ENCODE assay signal across 13 cellular contexts in genomic region chr2:213016166-213016983, GRCh38.
DNase-seq lines count a peak whose midpoint lies in the region; ATAC-seq and TF ChIP-seq lines count a peak whose summit lies in the region.
"Had no signal": no experiment of that assay in that cellular context is flagged by ENCODE, and none has a peak within 500 bp of the region (broad histone marks: within the 10 kb centered on the region; RNA-seq: fewer than 3 reads in every experiment).

No MANE protein-coding gene starts in this region.

- no peaks in the 10 kb centered on the region for H3K27me3 ChIP-seq in effector memory CD4-positive, alpha-beta T cell (replicated peaks; ENCODE audit: control insufficient read depth, insufficient read depth, low read length, poor library complexity, severe bottlenecking)

- no peak overlapping the region for H3K4me3 ChIP-seq in effector memory CD4-positive, alpha-beta T cell (ENCODE audit: insufficient read depth, low read depth, low read length, poor library complexity, severe bottlenecking)
- H3K4me3 ChIP-seq: A549 had no signal

- H3K27ac Mint-ChIP-seq in activated CD4-positive, alpha-beta memory T cell treated with anti-CD3 and anti-CD28 coated beads, Interleukin-2, amount 10 ng/mL, durations not matched to agents 7 days and 5 days: peak overlapping the region; percentile 66
- H3K27ac Mint-ChIP-seq in activated CD4-positive, alpha-beta memory T cell treated with anti-CD3 and anti-CD28 coated beads for 36 hours: no peak overlapping the region
- peak overlapping the region; percentile 30 for H3K27ac Mint-ChIP-seq in type B pancreatic cell

- no peak overlapping the region for H3K27ac ChIP-seq in effector memory CD4-positive, alpha-beta T cell (ENCODE audit: insufficient read depth, low read length, poor library complexity, severe bottlenecking)
- H3K27ac ChIP-seq: A549 had no signal

- no peaks in the 10 kb centered on the region for H3K4me1 ChIP-seq in effector memory CD4-positive, alpha-beta T cell (ENCODE audit: control insufficient read depth, insufficient read depth, low read length, poor library complexity, severe bottlenecking)
- H3K4me1 ChIP-seq: A549 had no signal

- intact Hi-C loops in activated CD4-positive, alpha-beta memory T cell treated with anti-CD3 and anti-CD28 coated beads for 36 hours (cut with micrococcal nuclease): loop anchor here (1.0 to 5.0 kb wide), 5 partner anchors 48 to 286 kb away; no protein-coding TSS in a partner anchor

- ATAC-seq in GM21737 (IDR thresholded peaks at IDR 0.05; ENCODE audit: unreplicated experiment): peak; percentile 46
- peak; percentile 26 for ATAC-seq in HG03520 (IDR thresholded peaks at IDR 0.05; ENCODE audit: unreplicated experiment)
- ATAC-seq in HG03457 (IDR thresholded peaks at IDR 0.05; ENCODE audit: unreplicated experiment): no peak
- ATAC-seq: A549 had no signal

- H3K4me1 Mint-ChIP-seq in activated CD4-positive, alpha-beta memory T cell treated with anti-CD3 and anti-CD28 coated beads, Interleukin-2, amount 10 ng/mL, durations not matched to agents 7 days and 5 days: peaks cover 44% of the 10 kb centered on the region
- peaks cover 28% of the 10 kb centered on the region for H3K4me1 Mint-ChIP-seq in activated CD4-positive, alpha-beta memory T cell treated with anti-CD3 and anti-CD28 coated beads for 36 hours (ENCODE audit: low read depth)
- no peaks in the 10 kb centered on the region for H3K4me1 Mint-ChIP-seq in type B pancreatic cell (ENCODE audit: unreplicated experiment)

- H3K9me3 Mint-ChIP-seq in activated CD4-positive, alpha-beta memory T cell treated with anti-CD3 and anti-CD28 coated beads, Interleukin-2, amount 10 ng/mL, durations not matched to agents 7 days and 5 days: no peaks in the 10 kb centered on the region
- H3K9me3 Mint-ChIP-seq in activated CD4-positive, alpha-beta memory T cell treated with anti-CD3 and anti-CD28 coated beads for 36 hours: no peaks in the 10 kb centered on the region
- no peaks in the 10 kb centered on the region for H3K9me3 Mint-ChIP-seq in type B pancreatic cell

- no peak overlapping the region for H3K4me3 Mint-ChIP-seq in activated CD4-positive, alpha-beta memory T cell treated with anti-CD3 and anti-CD28 coated beads, Interleukin-2, amount 10 ng/mL, durations not matched to agents 7 days and 5 days
- no peak overlapping the region for H3K4me3 Mint-ChIP-seq in activated CD4-positive, alpha-beta memory T cell treated with anti-CD3 and anti-CD28 coated beads for 36 hours
- no peak overlapping the region for H3K4me3 Mint-ChIP-seq in type B pancreatic cell

- H3K9me3 ChIP-seq in effector memory CD4-positive, alpha-beta T cell (ENCODE audit: control insufficient read depth, low read length): no peaks in the 10 kb centered on the region
- H3K9me3 ChIP-seq: A549 had no signal

- CTCF ChIA-PET in activated CD4-positive, alpha-beta memory T cell treated with anti-CD3 and anti-CD28 coated beads, Interleukin-2, amount 10 ng/mL, durations not matched to agents 7 days and 5 days (lab: Charles Lee): no interaction called here
- CTCF ChIA-PET in activated CD4-positive, alpha-beta memory T cell treated with anti-CD3 and anti-CD28 coated beads for 36 hours (lab: Charles Lee): no interaction called here

- POLR2A ChIA-PET in activated CD4-positive, alpha-beta memory T cell treated with anti-CD3 and anti-CD28 coated beads, Interleukin-2, amount 10 ng/mL, durations not matched to agents 7 days and 5 days (lab: Charles Lee): interaction anchor here (1.0 to 1.9 kb wide), 3 partner anchors 77 to 134 kb away, joined by 3 to 6 read pairs (median 6); partner anchors contain the start of gene IKZF2
- POLR2A ChIA-PET in activated CD4-positive, alpha-beta memory T cell treated with anti-CD3 and anti-CD28 coated beads for 36 hours (lab: Charles Lee): interaction anchor here (0.8 kb wide), 1 partner anchor 14 kb away, joined by 3 read pairs; no protein-coding TSS in a partner anchor

- DNase-seq in activated CD4-positive, alpha-beta memory T cell treated with anti-CD3 and anti-CD28 coated beads, Interleukin-2, amount 10 ng/mL, durations not matched to agents 7 days and 5 days: no peak
- DNase-seq in activated CD4-positive, alpha-beta memory T cell treated with anti-CD3 and anti-CD28 coated beads for 36 hours: no peak
- DNase-seq in type B pancreatic cell (ENCODE audit: extremely low spot score, unreplicated experiment) (no peak), NCI-H128 (lab: John Stamatoyannopoulos, UW; ENCODE audit: unreplicated experiment) (no peak)
- no peak for DNase-seq in effector memory CD4-positive, alpha-beta T cell
- DNase-seq: DMS79 treated with DMSO at 0.1 percent for 48 hours, NCI-H1436, T-helper 9 cell, trophoblast cell had no signal

- peaks cover 29% of the 10 kb centered on the region for H3K27me3 Mint-ChIP-seq in activated CD4-positive, alpha-beta memory T cell treated with anti-CD3 and anti-CD28 coated beads, Interleukin-2, amount 10 ng/mL, durations not matched to agents 7 days and 5 days
- H3K27me3 Mint-ChIP-seq in activated CD4-positive, alpha-beta memory T cell treated with anti-CD3 and anti-CD28 coated beads for 36 hours: peaks cover 10% of the 10 kb centered on the region
- no peaks in the 10 kb centered on the region for H3K27me3 Mint-ChIP-seq in type B pancreatic cell

- peaks cover 8% of the 10 kb centered on the region for H3K36me3 Mint-ChIP-seq in activated CD4-positive, alpha-beta memory T cell treated with anti-CD3 and anti-CD28 coated beads, Interleukin-2, amount 10 ng/mL, durations not matched to agents 7 days and 5 days (ENCODE audit: low read depth)
- no peaks in the 10 kb centered on the region for H3K36me3 Mint-ChIP-seq in activated CD4-positive, alpha-beta memory T cell treated with anti-CD3 and anti-CD28 coated beads for 36 hours
- peaks cover 17% of the 10 kb centered on the region for H3K36me3 Mint-ChIP-seq in type B pancreatic cell

- no peaks in the 10 kb centered on the region for H3K36me3 ChIP-seq in effector memory CD4-positive, alpha-beta T cell (ENCODE audit: control insufficient read depth, insufficient read depth, low read length)

- TF ChIP-seq CTCF in type B pancreatic cell (conservative IDR thresholded peaks at IDR 0.05): no peak
